Comparison of ENCODE assay signal across 1 cellular context in the genomic region with DNA sequence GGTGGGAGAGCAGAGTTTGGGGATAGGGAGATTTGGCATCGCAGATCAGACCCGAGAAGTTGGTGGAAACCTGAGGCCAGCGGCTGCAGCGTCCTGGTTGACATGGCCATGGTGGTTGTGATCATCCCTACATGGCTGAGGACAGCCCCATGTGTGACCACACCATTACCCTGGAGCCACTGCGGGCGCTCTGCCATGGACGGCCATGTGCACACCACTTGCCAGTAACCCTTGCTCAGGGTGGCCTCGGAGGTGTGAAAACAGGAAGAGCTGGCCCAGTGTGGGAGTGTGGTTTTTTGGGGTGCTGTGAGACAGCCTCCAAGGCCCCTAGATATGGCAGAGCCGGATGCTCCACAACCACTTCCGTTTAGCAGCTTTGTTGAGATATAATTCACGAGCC.
TF ChIP-seq lines count a peak whose summit lies in the region.

No MANE protein-coding gene starts in this region.

TF ChIP-seq in K562, 482 proteins besides CTCF, POLR2A, EP300 and RAD21 (continued from another document):
- TF ChIP-seq, protein P1, sequence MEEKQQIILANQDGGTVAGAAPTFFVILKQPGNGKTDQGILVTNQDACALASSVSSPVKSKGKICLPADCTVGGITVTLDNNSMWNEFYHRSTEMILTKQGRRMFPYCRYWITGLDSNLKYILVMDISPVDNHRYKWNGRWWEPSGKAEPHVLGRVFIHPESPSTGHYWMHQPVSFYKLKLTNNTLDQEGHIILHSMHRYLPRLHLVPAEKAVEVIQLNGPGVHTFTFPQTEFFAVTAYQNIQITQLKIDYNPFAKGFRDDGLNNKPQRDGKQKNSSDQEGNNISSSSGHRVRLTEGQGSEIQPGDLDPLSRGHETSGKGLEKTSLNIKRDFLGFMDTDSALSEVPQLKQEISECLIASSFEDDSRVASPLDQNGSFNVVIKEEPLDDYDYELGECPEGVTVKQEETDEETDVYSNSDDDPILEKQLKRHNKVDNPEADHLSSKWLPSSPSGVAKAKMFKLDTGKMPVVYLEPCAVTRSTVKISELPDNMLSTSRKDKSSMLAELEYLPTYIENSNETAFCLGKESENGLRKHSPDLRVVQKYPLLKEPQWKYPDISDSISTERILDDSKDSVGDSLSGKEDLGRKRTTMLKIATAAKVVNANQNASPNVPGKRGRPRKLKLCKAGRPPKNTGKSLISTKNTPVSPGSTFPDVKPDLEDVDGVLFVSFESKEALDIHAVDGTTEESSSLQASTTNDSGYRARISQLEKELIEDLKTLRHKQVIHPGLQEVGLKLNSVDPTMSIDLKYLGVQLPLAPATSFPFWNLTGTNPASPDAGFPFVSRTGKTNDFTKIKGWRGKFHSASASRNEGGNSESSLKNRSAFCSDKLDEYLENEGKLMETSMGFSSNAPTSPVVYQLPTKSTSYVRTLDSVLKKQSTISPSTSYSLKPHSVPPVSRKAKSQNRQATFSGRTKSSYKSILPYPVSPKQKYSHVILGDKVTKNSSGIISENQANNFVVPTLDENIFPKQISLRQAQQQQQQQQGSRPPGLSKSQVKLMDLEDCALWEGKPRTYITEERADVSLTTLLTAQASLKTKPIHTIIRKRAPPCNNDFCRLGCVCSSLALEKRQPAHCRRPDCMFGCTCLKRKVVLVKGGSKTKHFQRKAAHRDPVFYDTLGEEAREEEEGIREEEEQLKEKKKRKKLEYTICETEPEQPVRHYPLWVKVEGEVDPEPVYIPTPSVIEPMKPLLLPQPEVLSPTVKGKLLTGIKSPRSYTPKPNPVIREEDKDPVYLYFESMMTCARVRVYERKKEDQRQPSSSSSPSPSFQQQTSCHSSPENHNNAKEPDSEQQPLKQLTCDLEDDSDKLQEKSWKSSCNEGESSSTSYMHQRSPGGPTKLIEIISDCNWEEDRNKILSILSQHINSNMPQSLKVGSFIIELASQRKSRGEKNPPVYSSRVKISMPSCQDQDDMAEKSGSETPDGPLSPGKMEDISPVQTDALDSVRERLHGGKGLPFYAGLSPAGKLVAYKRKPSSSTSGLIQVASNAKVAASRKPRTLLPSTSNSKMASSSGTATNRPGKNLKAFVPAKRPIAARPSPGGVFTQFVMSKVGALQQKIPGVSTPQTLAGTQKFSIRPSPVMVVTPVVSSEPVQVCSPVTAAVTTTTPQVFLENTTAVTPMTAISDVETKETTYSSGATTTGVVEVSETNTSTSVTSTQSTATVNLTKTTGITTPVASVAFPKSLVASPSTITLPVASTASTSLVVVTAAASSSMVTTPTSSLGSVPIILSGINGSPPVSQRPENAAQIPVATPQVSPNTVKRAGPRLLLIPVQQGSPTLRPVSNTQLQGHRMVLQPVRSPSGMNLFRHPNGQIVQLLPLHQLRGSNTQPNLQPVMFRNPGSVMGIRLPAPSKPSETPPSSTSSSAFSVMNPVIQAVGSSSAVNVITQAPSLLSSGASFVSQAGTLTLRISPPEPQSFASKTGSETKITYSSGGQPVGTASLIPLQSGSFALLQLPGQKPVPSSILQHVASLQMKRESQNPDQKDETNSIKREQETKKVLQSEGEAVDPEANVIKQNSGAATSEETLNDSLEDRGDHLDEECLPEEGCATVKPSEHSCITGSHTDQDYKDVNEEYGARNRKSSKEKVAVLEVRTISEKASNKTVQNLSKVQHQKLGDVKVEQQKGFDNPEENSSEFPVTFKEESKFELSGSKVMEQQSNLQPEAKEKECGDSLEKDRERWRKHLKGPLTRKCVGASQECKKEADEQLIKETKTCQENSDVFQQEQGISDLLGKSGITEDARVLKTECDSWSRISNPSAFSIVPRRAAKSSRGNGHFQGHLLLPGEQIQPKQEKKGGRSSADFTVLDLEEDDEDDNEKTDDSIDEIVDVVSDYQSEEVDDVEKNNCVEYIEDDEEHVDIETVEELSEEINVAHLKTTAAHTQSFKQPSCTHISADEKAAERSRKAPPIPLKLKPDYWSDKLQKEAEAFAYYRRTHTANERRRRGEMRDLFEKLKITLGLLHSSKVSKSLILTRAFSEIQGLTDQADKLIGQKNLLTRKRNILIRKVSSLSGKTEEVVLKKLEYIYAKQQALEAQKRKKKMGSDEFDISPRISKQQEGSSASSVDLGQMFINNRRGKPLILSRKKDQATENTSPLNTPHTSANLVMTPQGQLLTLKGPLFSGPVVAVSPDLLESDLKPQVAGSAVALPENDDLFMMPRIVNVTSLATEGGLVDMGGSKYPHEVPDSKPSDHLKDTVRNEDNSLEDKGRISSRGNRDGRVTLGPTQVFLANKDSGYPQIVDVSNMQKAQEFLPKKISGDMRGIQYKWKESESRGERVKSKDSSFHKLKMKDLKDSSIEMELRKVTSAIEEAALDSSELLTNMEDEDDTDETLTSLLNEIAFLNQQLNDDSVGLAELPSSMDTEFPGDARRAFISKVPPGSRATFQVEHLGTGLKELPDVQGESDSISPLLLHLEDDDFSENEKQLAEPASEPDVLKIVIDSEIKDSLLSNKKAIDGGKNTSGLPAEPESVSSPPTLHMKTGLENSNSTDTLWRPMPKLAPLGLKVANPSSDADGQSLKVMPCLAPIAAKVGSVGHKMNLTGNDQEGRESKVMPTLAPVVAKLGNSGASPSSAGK (IDR thresholded peaks at IDR 0.05) = peak; percentile 49; the same call in 1 of the 2 replicates
- TF ChIP-seq RB1 (IDR thresholded peaks at IDR 0.05; ENCODE audit: low read depth) = no peak
- TF ChIP-seq SRSF7 (optimal IDR thresholded peaks at IDR 0.05; ENCODE audit: low read depth, low read length) = no peak
- TF ChIP-seq, protein P2, sequence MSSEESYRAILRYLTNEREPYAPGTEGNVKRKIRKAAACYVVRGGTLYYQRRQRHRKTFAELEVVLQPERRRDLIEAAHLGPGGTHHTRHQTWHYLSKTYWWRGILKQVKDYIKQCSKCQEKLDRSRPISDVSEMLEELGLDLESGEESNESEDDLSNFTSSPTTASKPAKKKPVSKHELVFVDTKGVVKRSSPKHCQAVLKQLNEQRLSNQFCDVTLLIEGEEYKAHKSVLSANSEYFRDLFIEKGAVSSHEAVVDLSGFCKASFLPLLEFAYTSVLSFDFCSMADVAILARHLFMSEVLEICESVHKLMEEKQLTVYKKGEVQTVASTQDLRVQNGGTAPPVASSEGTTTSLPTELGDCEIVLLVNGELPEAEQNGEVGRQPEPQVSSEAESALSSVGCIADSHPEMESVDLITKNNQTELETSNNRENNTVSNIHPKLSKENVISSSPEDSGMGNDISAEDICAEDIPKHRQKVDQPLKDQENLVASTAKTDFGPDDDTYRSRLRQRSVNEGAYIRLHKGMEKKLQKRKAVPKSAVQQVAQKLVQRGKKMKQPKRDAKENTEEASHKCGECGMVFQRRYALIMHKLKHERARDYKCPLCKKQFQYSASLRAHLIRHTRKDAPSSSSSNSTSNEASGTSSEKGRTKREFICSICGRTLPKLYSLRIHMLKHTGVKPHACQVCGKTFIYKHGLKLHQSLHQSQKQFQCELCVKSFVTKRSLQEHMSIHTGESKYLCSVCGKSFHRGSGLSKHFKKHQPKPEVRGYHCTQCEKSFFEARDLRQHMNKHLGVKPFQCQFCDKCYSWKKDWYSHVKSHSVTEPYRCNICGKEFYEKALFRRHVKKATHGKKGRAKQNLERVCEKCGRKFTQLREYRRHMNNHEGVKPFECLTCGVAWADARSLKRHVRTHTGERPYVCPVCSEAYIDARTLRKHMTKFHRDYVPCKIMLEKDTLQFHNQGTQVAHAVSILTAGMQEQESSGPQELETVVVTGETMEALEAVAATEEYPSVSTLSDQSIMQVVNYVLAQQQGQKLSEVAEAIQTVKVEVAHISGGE (CRISPR knock-in tag; IDR thresholded peaks at IDR 0.05) = no peak
- peak; percentile 68 for TF ChIP-seq GABPA (tag; conservative IDR thresholded peaks at IDR 0.05; ENCODE audit: low read depth)
- TF ChIP-seq AFF4 (CRISPR knock-in tag; IDR thresholded peaks at IDR 0.05) = peak; percentile 32; the same call in 1 of the 2 replicates
- TF ChIP-seq, protein P3, sequence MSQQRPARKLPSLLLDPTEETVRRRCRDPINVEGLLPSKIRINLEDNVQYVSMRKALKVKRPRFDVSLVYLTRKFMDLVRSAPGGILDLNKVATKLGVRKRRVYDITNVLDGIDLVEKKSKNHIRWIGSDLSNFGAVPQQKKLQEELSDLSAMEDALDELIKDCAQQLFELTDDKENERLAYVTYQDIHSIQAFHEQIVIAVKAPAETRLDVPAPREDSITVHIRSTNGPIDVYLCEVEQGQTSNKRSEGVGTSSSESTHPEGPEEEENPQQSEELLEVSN (IDR thresholded peaks at IDR 0.05; ENCODE audit: borderline replicate concordance in 1 of 2, extremely low read depth in 1 of 2, insufficient read depth in 1 of 2, insufficient read length in 1 of 2, low read depth in 1 of 2, low read length in 1 of 2, poor library complexity in 1 of 2, severe bottlenecking in 1 of 2) = peak in 1 of 2 experiments; percentile 37
- TF ChIP-seq NFE2 (IDR thresholded peaks at IDR 0.05; ENCODE audit: low read depth) = no peak
- peak; percentile 19; the same call in 1 of the 2 replicates for TF ChIP-seq MAX (CRISPR knock-in tag; IDR thresholded peaks at IDR 0.05)
- no peak for TF ChIP-seq CC2D1A (IDR thresholded peaks at IDR 0.05)
- TF ChIP-seq, protein P4, sequence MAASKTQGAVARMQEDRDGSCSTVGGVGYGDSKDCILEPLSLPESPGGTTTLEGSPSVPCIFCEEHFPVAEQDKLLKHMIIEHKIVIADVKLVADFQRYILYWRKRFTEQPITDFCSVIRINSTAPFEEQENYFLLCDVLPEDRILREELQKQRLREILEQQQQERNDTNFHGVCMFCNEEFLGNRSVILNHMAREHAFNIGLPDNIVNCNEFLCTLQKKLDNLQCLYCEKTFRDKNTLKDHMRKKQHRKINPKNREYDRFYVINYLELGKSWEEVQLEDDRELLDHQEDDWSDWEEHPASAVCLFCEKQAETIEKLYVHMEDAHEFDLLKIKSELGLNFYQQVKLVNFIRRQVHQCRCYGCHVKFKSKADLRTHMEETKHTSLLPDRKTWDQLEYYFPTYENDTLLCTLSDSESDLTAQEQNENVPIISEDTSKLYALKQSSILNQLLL (CRISPR knock-in tag; IDR thresholded peaks at IDR 0.05; ENCODE audit: borderline replicate concordance) = no peak
- TF ChIP-seq GABPB1 (CRISPR knock-in tag; IDR thresholded peaks at IDR 0.05) = peak; percentile 36; the same call in 1 of the 2 replicates
- no peak for TF ChIP-seq ZNF518B (CRISPR knock-in tag; IDR thresholded peaks at IDR 0.05)
- TF ChIP-seq L3MBTL2 (IDR thresholded peaks at IDR 0.05) = peak; percentile 77
- no peak for TF ChIP-seq ZNF41 (CRISPR knock-in tag; conservative IDR thresholded peaks at IDR 0.05)
- peak; percentile 34; the same call in 1 of the 2 replicates for TF ChIP-seq SPI1 (IDR thresholded peaks at IDR 0.05; ENCODE audit: borderline replicate concordance, low read depth, low read length)
